In the genomic region with DNA sequence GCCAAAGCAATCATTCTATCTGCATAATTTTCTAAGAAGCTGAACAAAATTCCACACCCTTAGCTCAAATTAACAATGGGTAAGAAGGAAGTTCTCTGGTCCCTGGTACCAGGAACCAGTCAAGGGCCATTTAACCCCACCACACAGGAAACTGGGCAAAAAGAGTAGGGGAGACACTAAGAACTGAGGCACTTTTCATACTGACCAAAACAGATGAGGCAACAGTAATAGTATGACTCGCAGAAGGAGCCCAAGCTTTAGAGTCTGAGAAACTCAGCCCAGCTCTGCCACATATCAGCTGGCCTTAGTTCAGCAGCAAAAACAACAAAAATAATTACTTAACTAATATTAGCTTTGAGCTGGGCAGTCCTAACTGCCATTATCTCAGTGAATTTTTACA, we compare ENCODE assay signal across 8 cellular contexts.
DNase-seq lines count a peak whose midpoint lies in the region; ATAC-seq and TF ChIP-seq lines count a peak whose summit lies in the region.

No MANE protein-coding gene starts in this region.

- no peak overlapping the region for H3K4me3 ChIP-seq in cardiac fibroblast (replicated peaks in 1 of 2; ENCODE audit: low read depth in 2 of 2, low read length in 2 of 2)

- peak; percentile 73 for DNase-seq in EL
- DNase-seq in NCI-H146 treated with DMSO at 0.1 percent for 48 hours (lab: John Stamatoyannopoulos, UW; ENCODE audit: unreplicated experiment): peak; percentile 31
- DNase-seq in cardiac fibroblast (ENCODE audit: low read depth in 2 of 2): peak; percentile 50 to 68
- DNase-seq in natural killer cell treated with Interleukin-12 subunit alpha and Interleukin-12 subunit beta and Interleukin-15 and Interleukin-18, amount 100 ng/mL, for 72 hours (ENCODE audit: low spot score): no peak
- no peak for DNase-seq in KG1 (lab: John Stamatoyannopoulos, UW)
- no peak for DNase-seq in HPDE6-E6E7 (ENCODE audit: extremely low spot score)
- no peak for DNase-seq in NCI-H187 (lab: John Stamatoyannopoulos, UW)

- ATAC-seq in natural killer cell treated with Interleukin-12 subunit alpha and Interleukin-12 subunit beta and Interleukin-15 and Interleukin-18, amount 100 ng/mL, for 72 hours: peak; percentile 80 to 85
- ATAC-seq in HG03457 (IDR thresholded peaks at IDR 0.05; ENCODE audit: unreplicated experiment): no peak

- no peak for TF ChIP-seq CTCF in cardiac fibroblast (IDR thresholded peaks at IDR 0.05; ENCODE audit: low read depth, low read length)

- no peaks in the 10 kb centered on the region for H3K9me3 Mint-ChIP-seq in natural killer cell treated with Interleukin-12 subunit alpha and Interleukin-12 subunit beta and Interleukin-15 and Interleukin-18, amount 100 ng/mL, for 72 hours

- H3K36me3 Mint-ChIP-seq in natural killer cell treated with Interleukin-12 subunit alpha and Interleukin-12 subunit beta and Interleukin-15 and Interleukin-18, amount 100 ng/mL, for 72 hours: peaks cover 19% of the 10 kb centered on the region

- no peaks in the 10 kb centered on the region for H3K27me3 Mint-ChIP-seq in natural killer cell treated with Interleukin-12 subunit alpha and Interleukin-12 subunit beta and Interleukin-15 and Interleukin-18, amount 100 ng/mL, for 72 hours

- peaks cover 78 to 85% of the 10 kb centered on the region in 2 donors for H3K4me1 Mint-ChIP-seq in natural killer cell treated with Interleukin-12 subunit alpha and Interleukin-12 subunit beta and Interleukin-15 and Interleukin-18, amount 100 ng/mL, for 72 hours (ENCODE audit: low read depth in 2 of 2)

- H3K27ac Mint-ChIP-seq in natural killer cell treated with Interleukin-12 subunit alpha and Interleukin-12 subunit beta and Interleukin-15 and Interleukin-18, amount 100 ng/mL, for 72 hours: peak overlapping the region; percentile 96 to 99

- H3K4me3 Mint-ChIP-seq in natural killer cell treated with Interleukin-12 subunit alpha and Interleukin-12 subunit beta and Interleukin-15 and Interleukin-18, amount 100 ng/mL, for 72 hours: peak overlapping the region; percentile 87

Comparison
In these comparisons a context has a peak if more than half of its experiments do, and no peak if none do; other contexts are left out.
1. DNase-seq: peak in EL (single experiment), NCI-H146 treated with DMSO at 0.1 percent for 48 hours (single experiment) and cardiac fibroblast (2 of 2); none in natural killer cell treated with Interleukin-12 subunit alpha and Interleukin-12 subunit beta and Interleukin-15 and Interleukin-18, amount 100 ng/mL, for 72 hours (single experiment), KG1 (single experiment), HPDE6-E6E7 (single experiment) and NCI-H187 (0 of 2).